20 cellular contexts compared by ENCODE assay signal in the genomic region with DNA sequence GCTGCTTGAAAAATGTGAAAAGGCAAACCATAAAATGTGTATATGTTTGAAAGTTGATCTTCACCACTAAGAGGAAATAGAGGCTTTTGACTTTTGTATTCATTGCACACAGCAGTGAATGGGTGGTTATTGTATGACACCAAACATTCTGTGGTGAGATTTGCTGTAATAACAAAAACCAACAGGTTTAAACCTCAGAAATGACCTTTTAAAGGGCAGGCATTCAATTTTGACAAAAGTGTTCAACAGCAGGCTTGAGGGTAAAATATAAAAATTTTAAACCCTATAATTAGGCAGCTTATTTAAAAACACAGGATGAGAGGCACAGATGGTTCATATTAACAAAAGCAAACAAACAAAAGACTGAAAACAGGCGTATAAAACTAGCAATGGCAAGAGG.
A peak's percentile ranks its signal among the peaks of the same experiment; 100 is the strongest.
DNase-seq lines count a peak whose midpoint lies in the region; ATAC-seq and TF ChIP-seq lines count a peak whose summit lies in the region.
"Had no signal": no experiment of that assay in that cellular context is flagged by ENCODE, and none has a peak within 500 bp of the region (broad histone marks: within the 10 kb centered on the region; RNA-seq: fewer than 3 reads in every experiment).

No MANE protein-coding gene starts in this region.

- no peak overlapping the region for H3K4me3 Mint-ChIP-seq in HFFc6
- H3K4me3 Mint-ChIP-seq: CD8-positive, alpha-beta memory T cell had no signal

- TF ChIP-seq CTCF in HFFc6 (IDR thresholded peaks at IDR 0.05), result no peak

- peak in 2 of 3 experiments; percentile 1 to 70 for DNase-seq in NCI-H1417 (lab: John Stamatoyannopoulos, UW)
- no peak for DNase-seq in NCI-H1417 treated with DMSO at 0.1 percent for 48 hours (lab: John Stamatoyannopoulos, UW)
- peak; percentile 47 for DNase-seq in NCI-H146 (lab: John Stamatoyannopoulos, UW)
- peak; percentile 97 for DNase-seq in NCI-H69 (lab: John Stamatoyannopoulos, UW)
- DNase-seq in fibroblast of peridontal ligament (ENCODE audit: extremely low read depth), result peak; percentile 25
- no peak for DNase-seq in HFFc6
- DNase-seq: CD8-positive, alpha-beta memory T cell; EL; KG1; MG63; NCI-H187; NCI-H226; NCI-H524 treated with DMSO at 0.1 percent for 48 hours; OCI-M1; RPMI8226; SIG-M5; T-helper 2 cell had no signal

- no peaks in the 10 kb centered on the region for H3K4me1 Mint-ChIP-seq in HFFc6 (ENCODE audit: low read depth)
- H3K4me1 Mint-ChIP-seq: CD8-positive, alpha-beta memory T cell had no signal

- no peaks in the 10 kb centered on the region for H3K36me3 Mint-ChIP-seq in HFFc6 (ENCODE audit: low read depth)
- H3K36me3 Mint-ChIP-seq: CD8-positive, alpha-beta memory T cell had no signal

- no peak overlapping the region for H3K27ac Mint-ChIP-seq in HFFc6
- H3K27ac Mint-ChIP-seq: CD8-positive, alpha-beta memory T cell had no signal

- ATAC-seq in HG02763 (IDR thresholded peaks at IDR 0.05; ENCODE audit: unreplicated experiment), result no peak
- ATAC-seq in HG03039 (IDR thresholded peaks at IDR 0.05; ENCODE audit: unreplicated experiment), result no peak
- ATAC-seq: HepG2 had no signal

- no peaks in the 10 kb centered on the region; the same call in 1 of the 2 replicates for H3K27me3 Mint-ChIP-seq in HFFc6 (ENCODE audit: insufficient read depth)
- H3K27me3 Mint-ChIP-seq: CD8-positive, alpha-beta memory T cell had no signal

- no peaks in the 10 kb centered on the region; the same call in none of the 2 replicates for H3K9me3 Mint-ChIP-seq in HFFc6

Comparison
In these comparisons a context has a peak if more than half of its experiments do, and no peak if none do; other contexts are left out.
1. DNase-seq: peak in NCI-H1417 (2 of 3), NCI-H146 (single experiment), NCI-H69 (single experiment) and fibroblast of peridontal ligament (single experiment); none in NCI-H1417 treated with DMSO at 0.1 percent for 48 hours (single experiment) and HFFc6 (single experiment).